24 cellular contexts compared by ENCODE assay signal in the genomic region with DNA sequence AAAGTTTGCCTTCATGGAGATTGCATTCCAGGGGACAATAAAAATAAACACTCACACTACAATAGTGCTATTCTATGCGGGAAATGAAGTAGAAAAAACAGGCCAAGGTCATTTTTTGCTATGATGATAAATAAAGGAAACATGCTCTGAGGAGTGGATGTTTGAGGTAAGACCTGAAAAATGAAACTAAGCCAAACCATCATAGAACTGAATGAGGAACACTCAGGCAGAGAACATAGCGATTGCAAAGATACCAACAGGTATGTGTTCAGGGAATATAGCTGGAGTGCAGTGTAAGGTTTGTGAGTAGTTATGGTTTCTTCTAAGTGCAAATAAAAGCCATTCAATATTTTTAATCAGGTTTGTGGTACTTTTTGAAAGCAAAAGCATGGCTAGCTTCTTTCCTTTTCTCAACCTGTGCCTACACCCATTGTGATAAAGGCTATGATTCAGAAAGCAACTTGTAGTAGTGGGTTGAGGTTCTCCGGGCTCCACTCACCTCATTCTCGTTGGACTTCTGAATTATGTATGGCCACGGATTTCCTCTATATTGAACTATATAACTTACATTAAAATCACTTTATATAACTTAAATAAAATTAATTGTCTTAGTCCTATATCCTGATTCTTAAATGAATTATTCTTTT.
"Had no signal": no experiment of that assay in that cellular context is flagged by ENCODE, and none has a peak within 500 bp of the region (broad histone marks: within the 10 kb centered on the region; RNA-seq: fewer than 3 reads in every experiment).

No MANE protein-coding gene starts in this region.

- H3K9me3 ChIP-seq: Peyer's patch, SJCRH30 had no signal

- H3K4me2 ChIP-seq: PC-9 had no signal

- H2AFZ ChIP-seq: PC-9 had no signal

- H3K27ac ChIP-seq: HL-60, PC-9, Peyer's patch, SJCRH30 had no signal

- DNase-seq: Karpas-422; KBM-7; NCI-H1092; NCI-H1105 treated with DMSO at 0.1 percent for 48 hours; NCI-H1417 treated with DMSO at 0.1 percent for 48 hours; NCI-H146; NCI-H1694 treated with DMSO at 0.1 percent for 48 hours; NCI-H1930; NCI-H2081; NCI-H2107; NCI-H2227 treated with DMSO at 0.1 percent for 48 hours; NCI-H446; NCI-H510A; NCI-H524 treated with DMSO at 0.1 percent for 48 hours; NCI-H774; NK-92 treated with Interleukin-12 subunit alpha and Interleukin-12 subunit beta, amount 100 ng/mL, for 24 hours; OCI-M1; PC-9; Peyer's patch; SHP77 treated with DMSO at 0.1 percent for 48 hours; SJCRH30 had no signal

- H3K4me1 ChIP-seq: Peyer's patch, SJCRH30 had no signal

- H3K4me3 ChIP-seq: PC-9, Peyer's patch, SJCRH30 had no signal

- ATAC-seq: Right ventricle myocardium inferior, SK-N-SH treated with all-trans-retinoic acid at 6 μM for 48 hours had no signal

- H3K36me3 ChIP-seq: Peyer's patch, SJCRH30 had no signal

- H3K27me3 ChIP-seq: Peyer's patch, SJCRH30 had no signal
